Comparison of ENCODE assay signal across 1 cellular context in genomic region chr17:69071233-69071586, GRCh38.
A peak's percentile ranks its signal among the peaks of the same experiment; 100 is the strongest.
TF ChIP-seq lines count a peak whose summit lies in the region.
"Not testable (repeated sequence)": the region's sequence is repeated elsewhere in the genome, so short reads cannot be mapped to it uniquely, and the experiment has no call there.

No MANE protein-coding gene starts in this region.

TF ChIP-seq in HepG2, 621 proteins besides CTCF, POLR2A, EP300 and RAD21:
- TF ChIP-seq, protein P1, sequence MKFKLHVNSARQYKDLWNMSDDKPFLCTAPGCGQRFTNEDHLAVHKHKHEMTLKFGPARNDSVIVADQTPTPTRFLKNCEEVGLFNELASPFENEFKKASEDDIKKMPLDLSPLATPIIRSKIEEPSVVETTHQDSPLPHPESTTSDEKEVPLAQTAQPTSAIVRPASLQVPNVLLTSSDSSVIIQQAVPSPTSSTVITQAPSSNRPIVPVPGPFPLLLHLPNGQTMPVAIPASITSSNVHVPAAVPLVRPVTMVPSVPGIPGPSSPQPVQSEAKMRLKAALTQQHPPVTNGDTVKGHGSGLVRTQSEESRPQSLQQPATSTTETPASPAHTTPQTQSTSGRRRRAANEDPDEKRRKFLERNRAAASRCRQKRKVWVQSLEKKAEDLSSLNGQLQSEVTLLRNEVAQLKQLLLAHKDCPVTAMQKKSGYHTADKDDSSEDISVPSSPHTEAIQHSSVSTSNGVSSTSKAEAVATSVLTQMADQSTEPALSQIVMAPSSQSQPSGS (CRISPR knock-in tag; IDR thresholded peaks at IDR 0.05): 0 out of 2 replicates have a peak, but pooled peaks have one; percentile 16
- TF ChIP-seq NFATC3 (CRISPR knock-in tag; IDR thresholded peaks at IDR 0.05) (peak; percentile 12; the same call in 1 of the 2 replicates), ZNF501 (CRISPR knock-in tag; IDR thresholded peaks at IDR 0.05) (0 out of 2 replicates have a peak, but pooled peaks have one; percentile 9), SAP130 (CRISPR knock-in tag; IDR thresholded peaks at IDR 0.05; ENCODE audit: low read depth) (0 out of 2 replicates have a peak, but pooled peaks have one; percentile 7), SOX13 (IDR thresholded peaks at IDR 0.05) (0 out of 2 replicates have a peak, but pooled peaks have one; percentile 3), ZNF777 (CRISPR knock-in tag; IDR thresholded peaks at IDR 0.05) (0 out of 2 replicates have a peak, but pooled peaks have one; percentile 2), SOX5 (CRISPR knock-in tag; IDR thresholded peaks at IDR 0.05; ENCODE audit: borderline replicate concordance) (peak; percentile 2; the same call in 1 of the 2 replicates), ELF4 (CRISPR knock-in tag; IDR thresholded peaks at IDR 0.05; ENCODE audit: borderline replicate concordance) (0 out of 2 replicates have a peak, but pooled peaks have one; percentile 69)
- TF ChIP-seq, protein P2, sequence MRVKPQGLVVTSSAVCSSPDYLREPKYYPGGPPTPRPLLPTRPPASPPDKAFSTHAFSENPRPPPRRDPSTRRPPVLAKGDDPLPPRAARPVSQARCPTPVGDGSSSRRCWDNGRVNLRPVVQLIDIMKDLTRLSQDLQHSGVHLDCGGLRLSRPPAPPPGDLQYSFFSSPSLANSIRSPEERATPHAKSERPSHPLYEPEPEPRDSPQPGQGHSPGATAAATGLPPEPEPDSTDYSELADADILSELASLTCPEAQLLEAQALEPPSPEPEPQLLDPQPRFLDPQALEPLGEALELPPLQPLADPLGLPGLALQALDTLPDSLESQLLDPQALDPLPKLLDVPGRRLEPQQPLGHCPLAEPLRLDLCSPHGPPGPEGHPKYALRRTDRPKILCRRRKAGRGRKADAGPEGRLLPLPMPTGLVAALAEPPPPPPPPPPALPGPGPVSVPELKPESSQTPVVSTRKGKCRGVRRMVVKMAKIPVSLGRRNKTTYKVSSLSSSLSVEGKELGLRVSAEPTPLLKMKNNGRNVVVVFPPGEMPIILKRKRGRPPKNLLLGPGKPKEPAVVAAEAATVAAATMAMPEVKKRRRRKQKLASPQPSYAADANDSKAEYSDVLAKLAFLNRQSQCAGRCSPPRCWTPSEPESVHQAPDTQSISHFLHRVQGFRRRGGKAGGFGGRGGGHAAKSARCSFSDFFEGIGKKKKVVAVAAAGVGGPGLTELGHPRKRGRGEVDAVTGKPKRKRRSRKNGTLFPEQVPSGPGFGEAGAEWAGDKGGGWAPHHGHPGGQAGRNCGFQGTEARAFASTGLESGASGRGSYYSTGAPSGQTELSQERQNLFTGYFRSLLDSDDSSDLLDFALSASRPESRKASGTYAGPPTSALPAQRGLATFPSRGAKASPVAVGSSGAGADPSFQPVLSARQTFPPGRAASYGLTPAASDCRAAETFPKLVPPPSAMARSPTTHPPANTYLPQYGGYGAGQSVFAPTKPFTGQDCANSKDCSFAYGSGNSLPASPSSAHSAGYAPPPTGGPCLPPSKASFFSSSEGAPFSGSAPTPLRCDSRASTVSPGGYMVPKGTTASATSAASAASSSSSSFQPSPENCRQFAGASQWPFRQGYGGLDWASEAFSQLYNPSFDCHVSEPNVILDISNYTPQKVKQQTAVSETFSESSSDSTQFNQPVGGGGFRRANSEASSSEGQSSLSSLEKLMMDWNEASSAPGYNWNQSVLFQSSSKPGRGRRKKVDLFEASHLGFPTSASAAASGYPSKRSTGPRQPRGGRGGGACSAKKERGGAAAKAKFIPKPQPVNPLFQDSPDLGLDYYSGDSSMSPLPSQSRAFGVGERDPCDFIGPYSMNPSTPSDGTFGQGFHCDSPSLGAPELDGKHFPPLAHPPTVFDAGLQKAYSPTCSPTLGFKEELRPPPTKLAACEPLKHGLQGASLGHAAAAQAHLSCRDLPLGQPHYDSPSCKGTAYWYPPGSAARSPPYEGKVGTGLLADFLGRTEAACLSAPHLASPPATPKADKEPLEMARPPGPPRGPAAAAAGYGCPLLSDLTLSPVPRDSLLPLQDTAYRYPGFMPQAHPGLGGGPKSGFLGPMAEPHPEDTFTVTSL (CRISPR knock-in tag; IDR thresholded peaks at IDR 0.05; ENCODE audit: borderline replicate concordance): peak; percentile 25; the same call in 1 of the 2 replicates
- not testable (repeated sequence) for TF ChIP-seq SOX13 (CRISPR knock-in tag; conservative IDR thresholded peaks at IDR 0.05 in 1 of 2, IDR thresholded peaks at IDR 0.05 in 1 of 2)
- TF ChIP-seq, protein P3, sequence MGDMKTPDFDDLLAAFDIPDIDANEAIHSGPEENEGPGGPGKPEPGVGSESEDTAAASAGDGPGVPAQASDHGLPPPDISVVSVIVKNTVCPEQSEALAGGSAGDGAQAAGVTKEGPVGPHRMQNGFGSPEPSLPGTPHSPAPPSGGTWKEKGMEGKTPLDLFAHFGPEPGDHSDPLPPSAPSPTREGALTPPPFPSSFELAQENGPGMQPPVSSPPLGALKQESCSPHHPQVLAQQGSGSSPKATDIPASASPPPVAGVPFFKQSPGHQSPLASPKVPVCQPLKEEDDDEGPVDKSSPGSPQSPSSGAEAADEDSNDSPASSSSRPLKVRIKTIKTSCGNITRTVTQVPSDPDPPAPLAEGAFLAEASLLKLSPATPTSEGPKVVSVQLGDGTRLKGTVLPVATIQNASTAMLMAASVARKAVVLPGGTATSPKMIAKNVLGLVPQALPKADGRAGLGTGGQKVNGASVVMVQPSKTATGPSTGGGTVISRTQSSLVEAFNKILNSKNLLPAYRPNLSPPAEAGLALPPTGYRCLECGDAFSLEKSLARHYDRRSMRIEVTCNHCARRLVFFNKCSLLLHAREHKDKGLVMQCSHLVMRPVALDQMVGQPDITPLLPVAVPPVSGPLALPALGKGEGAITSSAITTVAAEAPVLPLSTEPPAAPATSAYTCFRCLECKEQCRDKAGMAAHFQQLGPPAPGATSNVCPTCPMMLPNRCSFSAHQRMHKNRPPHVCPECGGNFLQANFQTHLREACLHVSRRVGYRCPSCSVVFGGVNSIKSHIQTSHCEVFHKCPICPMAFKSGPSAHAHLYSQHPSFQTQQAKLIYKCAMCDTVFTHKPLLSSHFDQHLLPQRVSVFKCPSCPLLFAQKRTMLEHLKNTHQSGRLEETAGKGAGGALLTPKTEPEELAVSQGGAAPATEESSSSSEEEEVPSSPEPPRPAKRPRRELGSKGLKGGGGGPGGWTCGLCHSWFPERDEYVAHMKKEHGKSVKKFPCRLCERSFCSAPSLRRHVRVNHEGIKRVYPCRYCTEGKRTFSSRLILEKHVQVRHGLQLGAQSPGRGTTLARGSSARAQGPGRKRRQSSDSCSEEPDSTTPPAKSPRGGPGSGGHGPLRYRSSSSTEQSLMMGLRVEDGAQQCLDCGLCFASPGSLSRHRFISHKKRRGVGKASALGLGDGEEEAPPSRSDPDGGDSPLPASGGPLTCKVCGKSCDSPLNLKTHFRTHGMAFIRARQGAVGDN (CRISPR knock-in tag; IDR thresholded peaks at IDR 0.05): peak; percentile 46
- TF ChIP-seq, protein P4, sequence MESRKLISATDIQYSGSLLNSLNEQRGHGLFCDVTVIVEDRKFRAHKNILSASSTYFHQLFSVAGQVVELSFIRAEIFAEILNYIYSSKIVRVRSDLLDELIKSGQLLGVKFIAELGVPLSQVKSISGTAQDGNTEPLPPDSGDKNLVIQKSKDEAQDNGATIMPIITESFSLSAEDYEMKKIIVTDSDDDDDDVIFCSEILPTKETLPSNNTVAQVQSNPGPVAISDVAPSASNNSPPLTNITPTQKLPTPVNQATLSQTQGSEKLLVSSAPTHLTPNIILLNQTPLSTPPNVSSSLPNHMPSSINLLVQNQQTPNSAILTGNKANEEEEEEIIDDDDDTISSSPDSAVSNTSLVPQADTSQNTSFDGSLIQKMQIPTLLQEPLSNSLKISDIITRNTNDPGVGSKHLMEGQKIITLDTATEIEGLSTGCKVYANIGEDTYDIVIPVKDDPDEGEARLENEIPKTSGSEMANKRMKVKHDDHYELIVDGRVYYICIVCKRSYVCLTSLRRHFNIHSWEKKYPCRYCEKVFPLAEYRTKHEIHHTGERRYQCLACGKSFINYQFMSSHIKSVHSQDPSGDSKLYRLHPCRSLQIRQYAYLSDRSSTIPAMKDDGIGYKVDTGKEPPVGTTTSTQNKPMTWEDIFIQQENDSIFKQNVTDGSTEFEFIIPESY (CRISPR knock-in tag; IDR thresholded peaks at IDR 0.05): peak; percentile 70
